In genomic region chr1:115158181-115158580, GRCh38 we compare ENCODE assay signal across 15 cellular contexts.
DNase-seq lines count a peak whose midpoint lies in the region; ATAC-seq and TF ChIP-seq lines count a peak whose summit lies in the region.
"Had no signal": no experiment of that assay in that cellular context is flagged by ENCODE, and none has a peak within 500 bp of the region (broad histone marks: within the 10 kb centered on the region; RNA-seq: fewer than 3 reads in every experiment).

No MANE protein-coding gene starts in this region.

- H3K9me3 ChIP-seq in vagina = no peaks in the 10 kb centered on the region
- H3K9me3 ChIP-seq: A549, body of pancreas had no signal

- H3K27me3 ChIP-seq in vagina = no peaks in the 10 kb centered on the region
- H3K27me3 ChIP-seq: body of pancreas had no signal

- in situ Hi-C loops in astrocyte of the spinal cord (cut with HindIII; ENCODE audit: low sequenced_read_pairs) = no loop called here

- peaks cover 11% of the 10 kb centered on the region for H3K4me1 ChIP-seq in vagina
- H3K4me1 ChIP-seq: A549, body of pancreas had no signal

- no peak for DNase-seq in Right ventricle myocardium inferior (ENCODE audit: missing footprints)
- DNase-seq in cardiac septum (ENCODE audit: low spot score) = no peak
- peak; percentile 54 for DNase-seq in astrocyte of the spinal cord (ENCODE audit: low read depth, low spot score)
- DNase-seq in left ventricle myocardium superior = peak; percentile 55
- peak; percentile 14 to 81 for DNase-seq in vagina (ENCODE audit: extremely low spot score in 2 of 2)
- DNase-seq in NCI-H1930 (lab: John Stamatoyannopoulos, UW) = no peak
- no peak for DNase-seq in activated T-cell treated with anti-CD3 and anti-CD28 coated beads, Interleukin-2, amount 50 U/mL, for 48 hours
- DNase-seq: activated T-cell treated with anti-CD3 and anti-CD28 coated beads, Interleukin-2, amount 50 U/mL, for 4 hours; erythroblast; naive thymus-derived CD4-positive, alpha-beta T cell; NCI-H187 treated with DMSO at 0.1 percent for 48 hours had no signal

- no peak overlapping the region for H3K27ac ChIP-seq in vagina
- H3K27ac ChIP-seq: A549, body of pancreas had no signal

- TF ChIP-seq CTCF in astrocyte of the spinal cord (IDR thresholded peaks at IDR 0.05; ENCODE audit: low read depth, low read length) (no peak), vagina (IDR thresholded peaks at IDR 0.05) (no peak)

- intact Hi-C loops in Right ventricle myocardium inferior (cut with DNase I) = no loop called here
- intact Hi-C loops in cardiac septum (cut with DNase I) = no loop called here
- intact Hi-C loops in left ventricle myocardium superior (cut with micrococcal nuclease) = no loop called here
- intact Hi-C loops in vagina (cut with DNase I) = no loop called here

- no peak for TF ChIP-seq POLR2A in vagina (IDR thresholded peaks at IDR 0.05)

- peak; percentile 79 for ATAC-seq in Right ventricle myocardium inferior
- ATAC-seq in left ventricle myocardium superior = peak; percentile 92
- no peak for ATAC-seq in HG03139 (IDR thresholded peaks at IDR 0.05; ENCODE audit: unreplicated experiment)
- ATAC-seq: A549; activated T-cell treated with anti-CD3 and anti-CD28 coated beads, Interleukin-2, amount 50 U/mL, for 4 hours; body of pancreas; HepG2; naive thymus-derived CD4-positive, alpha-beta T cell had no signal

- no peaks in the 10 kb centered on the region for H3K36me3 ChIP-seq in vagina

- H3K4me3 ChIP-seq in astrocyte of the spinal cord (ENCODE audit: low read depth, low read length) = no peak overlapping the region
- H3K4me3 ChIP-seq in vagina = no peak overlapping the region
- H3K4me3 ChIP-seq: A549, body of pancreas had no signal

Comparison
In these comparisons a context has a peak if more than half of its experiments do, and no peak if none do; other contexts are left out.
1. DNase-seq: peak in astrocyte of the spinal cord (single experiment), left ventricle myocardium superior (single experiment) and vagina (2 of 2); none in Right ventricle myocardium inferior (single experiment), cardiac septum (single experiment), NCI-H1930 (0 of 2) and activated T-cell treated with anti-CD3 and anti-CD28 coated beads, Interleukin-2, amount 50 U/mL, for 48 hours (0 of 2).